In genomic region chr5:68455216-68455615, GRCh38 we compare ENCODE assay signal across 19 cellular contexts.
"Had no signal": no experiment of that assay in that cellular context is flagged by ENCODE, and none has a peak within 500 bp of the region (broad histone marks: within the 10 kb centered on the region; RNA-seq: fewer than 3 reads in every experiment).

No MANE protein-coding gene starts in this region.

- H3K27me3 ChIP-seq: esophagus muscularis mucosa, gastrocnemius medialis, ovary, transverse colon had no signal

- DNase-seq: activated CD4-positive, alpha-beta memory T cell treated with anti-CD3 and anti-CD28 coated beads, Interleukin-2, amount 10 ng/mL, durations not matched to agents 7 days and 5 days; activated CD4-positive, alpha-beta T cell treated with anti-CD3 and anti-CD28 coated beads, Interleukin-2, amount 10 ng/mL, durations not matched to agents 24 days and 14 days; activated effector memory CD4-positive, alpha-beta T cell treated with Interleukin-2 at 50 U/mL for 16 hours; activated naive CD4-positive, alpha-beta T cell treated with anti-CD3 and anti-CD28 coated beads for 36 hours; activated T-cell treated with anti-CD3 and anti-CD28 coated beads, Interleukin-2, amount 50 U/mL, for 72 hours; central memory CD4-positive, alpha-beta T cell; effector memory CD4-positive, alpha-beta T cell; gastrocnemius medialis; hypothalamus; left ventricle myocardium inferior; midbrain; natural killer cell; ovary; right cardiac atrium; stimulated activated CD4-positive, alpha-beta T cell treated with anti-CD3 and anti-CD28 coated beads, Interleukin-12 subunit alpha, Interleukin-12 subunit beta, amount 100 ng/mL, for 4 hours; stimulated activated naive B cell treated with anti-CD40 and anti-IgM and Interleukin-4, amounts not matched to agents 10 μg/mL and 1 μg/mL and 100 μg/mL, for 72 hours; transverse colon had no signal

- H3K27ac ChIP-seq: esophagus muscularis mucosa, gastrocnemius medialis, left ventricle myocardium inferior, ovary, transverse colon had no signal

- ATAC-seq: activated T-cell treated with anti-CD3 and anti-CD28 coated beads, Interleukin-2, amount 50 U/mL, for 72 hours; gastrocnemius medialis; natural killer cell; right cardiac atrium; stimulated activated naive B cell treated with anti-CD40 and anti-IgM and Interleukin-4, amounts not matched to agents 10 μg/mL and 1 μg/mL and 100 μg/mL, for 72 hours had no signal

- H3K9me3 ChIP-seq: esophagus muscularis mucosa, gastrocnemius medialis, left ventricle myocardium inferior, ovary, transverse colon had no signal

- FAIRE-seq: urothelium cell line had no signal

- H3K4me3 ChIP-seq: esophagus muscularis mucosa, gastrocnemius medialis, left ventricle myocardium inferior, ovary, transverse colon had no signal

- H3K36me3 ChIP-seq: esophagus muscularis mucosa, gastrocnemius medialis, left ventricle myocardium inferior, ovary, transverse colon had no signal
